In genomic region chr4:41060352-41061318, GRCh38 we compare ENCODE assay signal across 17 cellular contexts.
DNase-seq lines count a peak whose midpoint lies in the region; ATAC-seq and TF ChIP-seq lines count a peak whose summit lies in the region.
"Had no signal": no experiment of that assay in that cellular context is flagged by ENCODE, and none has a peak within 500 bp of the region (broad histone marks: within the 10 kb centered on the region; RNA-seq: fewer than 3 reads in every experiment).

No MANE protein-coding gene starts in this region.

- DNase-seq in HCEC 1CT (peak; percentile 54), dermis blood vessel endothelial cell (peak; percentile 17), myocyte (ENCODE audit: low read depth) (peak; percentile 33), tibial artery (peak in 1 of 2 donors; percentile 39), ACHN (no peak)
- DNase-seq in activated CD4-positive, alpha-beta T cell treated with anti-CD3 and anti-CD28 coated beads, Interleukin-2, amount 50 U/mL, for 4 hours = no peak
- DNase-seq in stimulated activated CD4-positive, alpha-beta T cell treated with anti-CD3 and anti-CD28 coated beads, Interleukin-12 subunit alpha, Interleukin-12 subunit beta, amount 100 ng/mL, for 4 hours = no peak
- DNase-seq: activated CD4-positive, alpha-beta T cell treated with anti-CD3 and anti-CD28 coated beads, Interleukin-2, amount 50 U/mL, for 1 hour; activated effector memory CD4-positive, alpha-beta T cell treated with anti-CD3 and anti-CD28 coated beads, Interleukin-2, amount 50 U/mL, for 16 hours; CD4-positive, alpha-beta T cell; GF-D8; NCI-H187 treated with DMSO at 0.1 percent for 48 hours; NCI-H748 treated with DMSO at 0.1 percent for 48 hours; RPMI8226; stimulated activated CD4-positive, alpha-beta T cell treated with anti-CD3 and anti-CD28 coated beads, Interleukin-15, amount 100 ng/mL, for 24 hours had no signal

- intact Hi-C loops in tibial artery (cut with DNase I; ENCODE audit: low total_unique reads) = no loop called here

- no peaks in the 10 kb centered on the region for H3K9me3 ChIP-seq in tibial artery

- H3K9me3 Mint-ChIP-seq in activated T-helper 17 cell treated with anti-CD3 and anti-CD28 coated beads, Interleukin-2, amount 50 U/mL, for 72 hours = peaks cover 3% of the 10 kb centered on the region
- H3K9me3 Mint-ChIP-seq: CD4-positive, alpha-beta T cell had no signal

- H3K4me3 ChIP-seq in tibial artery = no peak overlapping the region
- H3K4me3 ChIP-seq: lung had no signal

- peak; percentile 15 to 22 for TF ChIP-seq CTCF in tibial artery (IDR thresholded peaks at IDR 0.05)

- no peak for ATAC-seq in activated T-helper 17 cell treated with anti-CD3 and anti-CD28 coated beads, Interleukin-2, amount 50 U/mL, for 72 hours (replicated peaks)

- H3K4me1 Mint-ChIP-seq in activated T-helper 17 cell treated with anti-CD3 and anti-CD28 coated beads, Interleukin-2, amount 50 U/mL, for 72 hours = no peaks in the 10 kb centered on the region

- peaks cover 0 to 65% (median 46%) of the 10 kb centered on the region in 4 donors for H3K4me1 ChIP-seq in tibial artery

- H3K4me3 Mint-ChIP-seq in activated T-helper 17 cell treated with anti-CD3 and anti-CD28 coated beads, Interleukin-2, amount 50 U/mL, for 72 hours = no peak overlapping the region
- H3K4me3 Mint-ChIP-seq: CD4-positive, alpha-beta T cell had no signal

- no peak overlapping the region for H3K27ac Mint-ChIP-seq in activated T-helper 17 cell treated with anti-CD3 and anti-CD28 coated beads, Interleukin-2, amount 50 U/mL, for 72 hours
- H3K27ac Mint-ChIP-seq: CD4-positive, alpha-beta T cell had no signal

- no peaks in the 10 kb centered on the region for H3K27me3 ChIP-seq in tibial artery

- H3K27ac ChIP-seq in tibial artery = peak overlapping the region; percentile 39 to 62

- in situ Hi-C loops in ACHN (cut with HindIII; ENCODE audit: low pct_ligation_motif_present, low pct_unique_long_range_greater_than_20kb, low sequenced_read_pairs) = no loop called here

- peaks cover 5% of the 10 kb centered on the region for H3K27me3 Mint-ChIP-seq in activated T-helper 17 cell treated with anti-CD3 and anti-CD28 coated beads, Interleukin-2, amount 50 U/mL, for 72 hours

- no peaks in the 10 kb centered on the region for H3K36me3 Mint-ChIP-seq in activated T-helper 17 cell treated with anti-CD3 and anti-CD28 coated beads, Interleukin-2, amount 50 U/mL, for 72 hours (ENCODE audit: low read depth)

- no peaks in the 10 kb centered on the region for H3K36me3 ChIP-seq in tibial artery

Comparison
In these comparisons a context has a peak if more than half of its experiments do, and no peak if none do; other contexts are left out.
1. DNase-seq: peak in HCEC 1CT (single experiment), dermis blood vessel endothelial cell (single experiment) and myocyte (single experiment); none in ACHN (single experiment), activated CD4-positive, alpha-beta T cell treated with anti-CD3 and anti-CD28 coated beads, Interleukin-2, amount 50 U/mL, for 4 hours (0 of 2) and stimulated activated CD4-positive, alpha-beta T cell treated with anti-CD3 and anti-CD28 coated beads, Interleukin-12 subunit alpha, Interleukin-12 subunit beta, amount 100 ng/mL, for 4 hours (single experiment).